ENCODE assay signal across 1 cellular context in genomic region chr18:74264303-74265020, GRCh38.
TF ChIP-seq lines count a peak whose summit lies in the region.

No MANE protein-coding gene starts in this region.

TF ChIP-seq in HepG2, 621 proteins besides CTCF, POLR2A, EP300 and RAD21 (continued from another document):
- TF ChIP-seq ZNF142 (CRISPR knock-in tag; IDR thresholded peaks at IDR 0.05): no peak
- TF ChIP-seq FIP1L1 (IDR thresholded peaks at IDR 0.05; ENCODE audit: borderline replicate concordance, insufficient read depth, low read depth, low read length): no peak
- TF ChIP-seq RCOR2 (CRISPR knock-in tag; IDR thresholded peaks at IDR 0.05): no peak
- no peak for TF ChIP-seq ZNF317 (CRISPR knock-in tag; IDR thresholded peaks at IDR 0.05)
- no peak for TF ChIP-seq ZNF318 (CRISPR knock-in tag; IDR thresholded peaks at IDR 0.05)
- no peak for TF ChIP-seq TRIM22 (IDR thresholded peaks at IDR 0.05)
TF ChIP-seq in HepG2: peak in this region for 0.
